In the genomic region with DNA sequence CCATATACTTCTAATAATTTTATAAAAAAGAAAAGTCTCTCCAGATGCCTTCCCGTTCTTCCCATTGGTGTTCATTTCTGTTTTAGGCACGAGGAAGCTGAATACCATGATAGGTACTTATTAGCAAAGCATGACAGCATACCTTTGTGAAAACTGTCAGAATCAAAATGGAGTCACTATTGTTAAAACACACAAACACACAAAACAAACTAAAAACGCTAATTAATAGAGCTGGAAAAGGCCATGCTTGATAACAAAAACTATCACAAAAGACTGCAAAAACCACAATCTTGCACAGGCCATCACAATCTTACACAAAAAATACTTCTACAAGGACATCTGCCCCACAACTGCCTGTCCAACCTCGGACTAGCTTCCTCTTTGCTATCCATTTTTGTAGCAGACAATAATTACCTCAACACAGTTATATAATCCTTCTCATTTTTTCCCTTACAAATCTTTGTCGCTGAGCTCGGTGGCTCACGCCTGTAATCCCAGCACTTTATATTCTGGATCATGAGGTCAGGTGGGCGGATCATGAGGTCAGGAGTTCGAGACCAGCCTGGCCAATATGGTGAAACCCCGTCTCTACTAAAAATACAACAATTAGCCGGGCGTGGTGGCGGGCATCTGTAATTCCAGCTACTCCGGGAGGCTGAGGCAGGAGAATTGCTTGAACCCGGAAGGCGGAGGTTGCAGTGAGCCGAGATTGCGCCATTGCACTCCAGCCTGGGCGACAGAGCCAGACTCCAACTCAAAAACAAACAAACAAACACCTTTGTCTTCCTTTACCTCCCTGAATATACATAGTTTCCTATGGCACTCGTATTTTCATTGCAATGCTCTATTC, we compare ENCODE assay signal across 1 cellular context.
TF ChIP-seq lines count a peak whose summit lies in the region.

No MANE protein-coding gene starts in this region.

TF ChIP-seq in GM23338, 12 proteins besides CTCF, POLR2A, EP300 and RAD21 (continued from another document):
- TF ChIP-seq CREB1 (CRISPR knock-in tag; IDR thresholded peaks at IDR 0.05; ENCODE audit: low read depth) (no peak), STAT1 (IDR thresholded peaks at IDR 0.05; ENCODE audit: unreplicated experiment) (no peak), JUNB (IDR thresholded peaks at IDR 0.05; ENCODE audit: unreplicated experiment) (no peak), NANOG (IDR thresholded peaks at IDR 0.05; ENCODE audit: borderline replicate concordance) (no peak)
